ENCODE assay signal across 36 cellular contexts in the genomic region with DNA sequence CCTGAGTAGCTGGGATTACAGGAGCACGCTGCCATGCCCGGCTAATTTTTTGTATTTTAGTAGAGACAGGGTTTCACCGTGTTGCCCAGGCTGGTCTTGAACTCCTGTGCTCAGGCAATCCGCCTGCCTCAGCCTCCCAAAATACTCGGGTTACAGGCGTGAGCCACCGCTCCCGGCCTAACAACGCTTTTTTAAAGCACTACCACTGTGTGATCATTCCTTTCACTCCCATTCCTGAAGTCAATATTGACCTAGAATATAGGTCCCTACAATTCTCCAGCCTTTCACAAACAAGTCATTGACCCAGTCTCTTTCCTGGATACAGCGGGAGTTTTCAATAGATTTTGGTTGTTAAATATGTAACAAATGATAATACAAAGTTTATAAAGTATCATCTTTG.
"Had no signal": no experiment of that assay in that cellular context is flagged by ENCODE, and none has a peak within 500 bp of the region (broad histone marks: within the 10 kb centered on the region; RNA-seq: fewer than 3 reads in every experiment).

No MANE protein-coding gene starts in this region.

- DNase-seq: activated CD4-positive, alpha-beta memory T cell treated with anti-CD3 and anti-CD28 coated beads, Interleukin-2, amount 10 ng/mL, durations not matched to agents 7 days and 5 days; activated CD4-positive, alpha-beta T cell treated with anti-CD3 and anti-CD28 coated beads for 36 hours; activated CD8-positive, alpha-beta memory T cell treated with anti-CD3 and anti-CD28 coated beads for 24 hours; activated CD8-positive, alpha-beta memory T cell treated with anti-CD3 and anti-CD28 coated beads, Interleukin-2, amount 10 ng/mL, durations not matched to agents 7 days and 5 days; activated CD8-positive, alpha-beta memory T cell treated with anti-CD3 and anti-CD28 coated beads, Interleukin-2, amount 50 U/mL, for 48 hours; activated gamma-delta T cell; activated naive CD4-positive, alpha-beta T cell treated with Interleukin-2 at 50 U/mL for 16 hours; activated naive CD8-positive, alpha-beta T cell treated with anti-CD3 and anti-CD28 coated beads, Interleukin-2, amount 10 ng/mL, durations not matched to agents 7 days and 5 days; activated T-cell treated with anti-CD3 and anti-CD28 coated beads, Interleukin-2, amount 50 U/mL, for 72 hours; amygdala; Kasumi-1; KG1; MG63; NCI-H1048; NCI-H1105 treated with DMSO at 0.1 percent for 48 hours; NCI-H1436; NCI-H1694 treated with DMSO at 0.1 percent for 48 hours; NCI-H2029; NCI-H345; NCI-H526; NCI-H748 treated with DMSO at 0.1 percent for 48 hours; NK-92 treated with Interleukin-12 subunit alpha and Interleukin-12 subunit beta, amount 100 ng/mL, for 24 hours; PC-3; Peyer's patch; RPMI8226; SHP77 treated with DMSO at 0.1 percent for 48 hours; SK-N-SH had no signal

- H3K4me3 Mint-ChIP-seq: activated CD4-positive, alpha-beta memory T cell treated with anti-CD3 and anti-CD28 coated beads, Interleukin-2, amount 10 ng/mL, durations not matched to agents 7 days and 5 days; activated CD4-positive, alpha-beta T cell treated with anti-CD3 and anti-CD28 coated beads for 36 hours; activated CD8-positive, alpha-beta memory T cell treated with anti-CD3 and anti-CD28 coated beads, Interleukin-2, amount 10 ng/mL, durations not matched to agents 7 days and 5 days; activated naive CD4-positive, alpha-beta T cell treated with anti-CD3 and anti-CD28 coated beads, Interleukin-2, amount 50 U/mL, for 24 hours; activated naive CD8-positive, alpha-beta T cell treated with anti-CD3 and anti-CD28 coated beads, Interleukin-2, amount 10 ng/mL, durations not matched to agents 7 days and 5 days; T-helper 1 cell treated with Interleukin-12 subunit alpha and Interleukin-12 subunit beta and Interleukin-4 antibody, amounts not matched to agents 30 μg/mL and 1 μg/mL, for 36 hours; T-helper 2 cell treated with Interferon-gamma antibody and Interleukin-4, amounts not matched to agents 5 μg/mL and 100 μg/mL, for 36 hours had no signal

- H3K4me3 ChIP-seq: ascending aorta, cardiac muscle cell, MG63, Peyer's patch, SJSA1 had no signal

- H3K27ac Mint-ChIP-seq: activated CD4-positive, alpha-beta memory T cell treated with anti-CD3 and anti-CD28 coated beads, Interleukin-2, amount 10 ng/mL, durations not matched to agents 7 days and 5 days; activated CD4-positive, alpha-beta T cell treated with anti-CD3 and anti-CD28 coated beads for 36 hours; activated naive CD4-positive, alpha-beta T cell treated with anti-CD3 and anti-CD28 coated beads, Interleukin-2, amount 50 U/mL, for 24 hours; activated naive CD8-positive, alpha-beta T cell treated with anti-CD3 and anti-CD28 coated beads, Interleukin-2, amount 10 ng/mL, durations not matched to agents 7 days and 5 days; activated T-helper 2 cell treated with anti-CD3 and anti-CD28 coated beads, Interferon-gamma antibody, Interleukin-2, Interleukin-4, amounts not matched to agents 10 μg/mL and 5 μg/mL and 100 μg/mL, durations not matched to agents 14 hours and 24 hours and 36 hours; T-helper 1 cell treated with Interleukin-12 subunit alpha and Interleukin-12 subunit beta and Interleukin-4 antibody, amounts not matched to agents 30 μg/mL and 1 μg/mL, for 36 hours; T-helper 2 cell treated with Interferon-gamma antibody and Interleukin-4, amounts not matched to agents 5 μg/mL and 100 μg/mL, for 36 hours had no signal

- H3K4me1 Mint-ChIP-seq: activated CD4-positive, alpha-beta memory T cell treated with anti-CD3 and anti-CD28 coated beads, Interleukin-2, amount 10 ng/mL, durations not matched to agents 7 days and 5 days; activated CD4-positive, alpha-beta T cell treated with anti-CD3 and anti-CD28 coated beads for 36 hours; activated naive CD4-positive, alpha-beta T cell treated with anti-CD3 and anti-CD28 coated beads, Interleukin-2, amount 50 U/mL, for 24 hours; activated naive CD8-positive, alpha-beta T cell treated with anti-CD3 and anti-CD28 coated beads, Interleukin-2, amount 10 ng/mL, durations not matched to agents 7 days and 5 days had no signal

- H3K9me3 Mint-ChIP-seq: activated CD4-positive, alpha-beta memory T cell treated with anti-CD3 and anti-CD28 coated beads, Interleukin-2, amount 10 ng/mL, durations not matched to agents 7 days and 5 days; activated naive CD4-positive, alpha-beta T cell treated with anti-CD3 and anti-CD28 coated beads, Interleukin-2, amount 50 U/mL, for 24 hours; activated naive CD8-positive, alpha-beta T cell treated with anti-CD3 and anti-CD28 coated beads, Interleukin-2, amount 10 ng/mL, durations not matched to agents 7 days and 5 days; activated T-cell treated with anti-CD3 and anti-CD28 coated beads, Interleukin-2, amount 50 U/mL, for 72 hours; activated T-helper 2 cell treated with anti-CD3 and anti-CD28 coated beads, Interferon-gamma antibody, Interleukin-2, Interleukin-4, amounts not matched to agents 10 μg/mL and 5 μg/mL and 100 μg/mL, durations not matched to agents 14 hours and 24 hours and 36 hours; T-helper 1 cell treated with Interleukin-12 subunit alpha and Interleukin-12 subunit beta and Interleukin-4 antibody, amounts not matched to agents 30 μg/mL and 1 μg/mL, for 36 hours; T-helper 2 cell treated with Interferon-gamma antibody and Interleukin-4, amounts not matched to agents 5 μg/mL and 100 μg/mL, for 36 hours had no signal

- H3K27me3 Mint-ChIP-seq: activated CD4-positive, alpha-beta memory T cell treated with anti-CD3 and anti-CD28 coated beads, Interleukin-2, amount 10 ng/mL, durations not matched to agents 7 days and 5 days; activated CD4-positive, alpha-beta T cell treated with anti-CD3 and anti-CD28 coated beads for 36 hours; activated CD8-positive, alpha-beta memory T cell treated with anti-CD3 and anti-CD28 coated beads, Interleukin-2, amount 10 ng/mL, durations not matched to agents 7 days and 5 days; activated naive CD4-positive, alpha-beta T cell treated with anti-CD3 and anti-CD28 coated beads, Interleukin-2, amount 50 U/mL, for 24 hours; activated naive CD8-positive, alpha-beta T cell treated with anti-CD3 and anti-CD28 coated beads, Interleukin-2, amount 10 ng/mL, durations not matched to agents 7 days and 5 days had no signal

- ATAC-seq: activated CD4-positive, alpha-beta T cell treated with anti-CD3 and anti-CD28 coated beads for 36 hours; activated CD4-positive, CD25-positive, alpha-beta regulatory T cell treated with anti-CD3 and anti-CD28 coated beads, Interleukin-2, amount 50 U/mL, for 24 hours; activated CD8-positive, alpha-beta memory T cell treated with anti-CD3 and anti-CD28 coated beads, Interleukin-2, amount 10 ng/mL, durations not matched to agents 7 days and 5 days; activated T-cell treated with anti-CD3 and anti-CD28 coated beads, Interleukin-2, amount 50 U/mL, for 72 hours; PC-3 had no signal

- FAIRE-seq: TTC549 had no signal

- H3K4me1 ChIP-seq: ascending aorta, Peyer's patch, SJSA1 had no signal

- H3K9me3 ChIP-seq: ascending aorta, MG63, Peyer's patch, SJSA1, SK-N-SH had no signal

- H3K36me3 Mint-ChIP-seq: activated naive CD8-positive, alpha-beta T cell treated with anti-CD3 and anti-CD28 coated beads, Interleukin-2, amount 10 ng/mL, durations not matched to agents 7 days and 5 days had no signal

- H3K36me3 ChIP-seq: ascending aorta, cardiac muscle cell, MG63, Peyer's patch, SJSA1 had no signal
